7 cellular contexts compared by ENCODE assay signal in the genomic region with DNA sequence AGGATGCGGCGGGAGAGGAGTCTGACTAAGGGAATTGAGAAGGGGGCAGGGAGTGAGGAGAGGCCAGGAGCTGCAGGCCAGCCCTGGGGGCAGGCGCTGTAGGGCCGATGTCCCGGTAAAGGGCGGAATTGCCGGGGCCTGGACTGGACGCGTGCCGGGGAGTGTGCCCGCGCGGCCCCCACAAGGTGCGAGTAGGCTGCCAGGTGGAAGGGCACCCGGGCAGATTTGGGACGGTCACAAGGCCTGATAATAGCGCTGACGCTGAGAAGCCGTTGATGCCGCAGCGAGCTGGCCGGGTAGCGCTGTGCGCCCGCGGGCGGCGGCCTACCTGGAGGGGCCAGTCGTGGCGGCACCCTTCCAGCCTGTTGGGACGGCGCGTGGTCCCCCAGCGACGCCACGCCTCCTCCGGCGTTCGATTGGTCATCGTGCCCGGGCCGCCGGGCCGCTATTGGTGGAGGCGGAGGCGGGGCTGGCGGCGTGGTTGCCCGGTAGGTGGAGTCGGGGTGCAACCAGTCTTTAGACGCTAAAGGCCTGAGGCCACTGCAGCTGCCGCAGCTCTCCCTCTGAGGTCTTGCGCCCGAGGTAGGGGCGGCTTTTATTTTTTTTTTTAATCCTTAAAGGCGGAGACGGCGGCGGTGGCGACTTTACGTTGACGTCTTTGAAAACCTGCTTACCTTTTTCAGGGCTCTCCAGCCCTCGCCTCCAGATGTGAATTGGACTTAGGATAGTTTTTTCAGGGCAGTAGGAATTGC. TPM values are rescaled to one million over a fixed set of nuclear protein-coding genes. Genes with fewer than 3 reads are reported as not detected.
A peak's percentile ranks its signal among the peaks of the same experiment; 100 is the strongest.
DNase-seq lines count a peak whose midpoint lies in the region; ATAC-seq and FAIRE-seq lines count a peak whose summit lies in the region.

No MANE protein-coding gene starts in this region.

- FAIRE-seq in TTC549 (lab: Jason Lieb, UNC): peak; percentile 9

- peak; percentile 98 for DNase-seq in cerebellum (ENCODE audit: low spot score)
- DNase-seq in left kidney (ENCODE audit: low read depth, low spot score): peak; percentile 98
- DNase-seq in stimulated activated CD4-positive, alpha-beta T cell treated with anti-CD3 and anti-CD28 coated beads, Interleukin-2, amount 100 ng/mL, for 48 hours: peak; percentile 94 to 96
- no peak for DNase-seq in NCI-H2029 (lab: John Stamatoyannopoulos, UW)

- peak; percentile 74 for ATAC-seq in GM18909 (IDR thresholded peaks at IDR 0.05; ENCODE audit: poor library complexity, unreplicated experiment)
- ATAC-seq in HG03135 (IDR thresholded peaks at IDR 0.05; ENCODE audit: unreplicated experiment): peak; percentile 73

RNA-seq across cellular contexts. Expression of gene SLC25A38, which starts 0.9 kb away (rescaled TPM):
- total RNA-seq in cerebellum: 11.4 TPM

RNA-seq across cellular contexts. Expression of gene RPSA, which starts 22.4 kb away (rescaled TPM):
- total RNA-seq in cerebellum: 731 TPM

RNA-seq across cellular contexts. Expression of gene CCR8, which starts 54.6 kb away (rescaled TPM):
- not detected for total RNA-seq in cerebellum
